Comparison of ENCODE assay signal across 8 cellular contexts in genomic region chr17:4739122-4740024, GRCh38. TPM values are rescaled to one million over a fixed set of nuclear protein-coding genes. Genes with fewer than 3 reads are reported as not detected.
DNase-seq lines count a peak whose midpoint lies in the region; ATAC-seq and TF ChIP-seq lines count a peak whose summit lies in the region.

Gene CXCL16, minus strand, starts transcription at chr17:4739928. Its CDS starts 589 bp downstream, at chr17:4739339.
Gene ZMYND15, plus strand, starts transcription at chr17:4739833. Its CDS starts 716 bp downstream, at chr17:4740549.

- H3K4me3 Mint-ChIP-seq in Calu3 (ENCODE audit: low read depth, unreplicated experiment) (peak within 1 kb of the TSS; percentile 77), WTC11 (peak within 1 kb of the TSS; percentile 78)

- H3K27ac Mint-ChIP-seq in Calu3 (ENCODE audit: unreplicated experiment) (peak within 1 kb of the TSS; percentile 82), WTC11 (no peak within 1 kb of the TSS)

- POLR2A ChIA-PET in WTC11 (lab: Charles Lee): interaction anchor here (0.6 kb wide), 1 partner anchor 39 kb away, joined by 8 read pairs; no protein-coding TSS in a partner anchor

- DNase-seq in Calu3 (peak; percentile 65), WTC11 (ENCODE audit: low spot score) (peak; percentile 47), left kidney (ENCODE audit: low read depth, low spot score) (peak; percentile 74), SHP77 treated with DMSO at 0.1 percent for 48 hours (lab: John Stamatoyannopoulos, UW) (no peak)
- peak; percentile 47 for DNase-seq in stimulated activated CD4-positive, alpha-beta T cell treated with anti-CD3 and anti-CD28 coated beads, Interleukin-4, amount 100 ng/mL, for 1 hour

- H3K4me1 Mint-ChIP-seq in Calu3 (ENCODE audit: low read depth, unreplicated experiment) (peaks cover 8% of the 10 kb centered on the region), WTC11 (peaks cover 13% of the 10 kb centered on the region)

- H3K9me3 Mint-ChIP-seq in Calu3 (ENCODE audit: low read depth, unreplicated experiment) (no peaks in the 10 kb centered on the region), WTC11 (no peaks in the 10 kb centered on the region)

- no peaks in the 10 kb centered on the region for H3K27me3 Mint-ChIP-seq in Calu3 (ENCODE audit: unreplicated experiment)
- H3K27me3 Mint-ChIP-seq in WTC11 (ENCODE audit: low read depth): peaks cover 88% of the 10 kb centered on the region

- H3K36me3 Mint-ChIP-seq in Calu3 (ENCODE audit: insufficient read depth, unreplicated experiment) (peaks cover 47% of the 10 kb centered on the region), WTC11 (no peaks in the 10 kb centered on the region)

- CTCF ChIA-PET in Calu3 (lab: Charles Lee): interaction anchor here (1.0 to 2.0 kb wide), 2 partner anchors 51 to 57 kb away, joined by 3 to 11 read pairs; partner anchors contain the start of gene PSMB6
- CTCF ChIA-PET in WTC11 (lab: Charles Lee): interaction anchor here (0.8 kb wide), 1 partner anchor 170 kb away, joined by 3 read pairs; no protein-coding TSS in a partner anchor

- intact Hi-C loops in Calu3 (cut with micrococcal nuclease; ENCODE audit: unreplicated experiment): loop anchor here (10.0 kb wide), 1 partner anchor 145 kb away; no protein-coding TSS in a partner anchor

- H3K27ac ChIP-seq in cingulate gyrus (ENCODE audit: low read depth, low read length): peak within 1 kb of the TSS; percentile 19

- ATAC-seq in HG03571 (IDR thresholded peaks at IDR 0.05; ENCODE audit: unreplicated experiment) (peak; percentile 71), WTC11 (peak; percentile 62), GM19467 (IDR thresholded peaks at IDR 0.05; ENCODE audit: unreplicated experiment) (no peak)

- no TSS peak for BruUV-seq in Calu3 (replicated peaks; lab: Mats Ljungman, UMichigan)

- no peak for TF ChIP-seq CTCF in Calu3 (IDR thresholded peaks at IDR 0.05; ENCODE audit: unreplicated experiment)
- TF ChIP-seq CTCF in WTC11 (IDR thresholded peaks at IDR 0.05): no peak

TF ChIP-seq in WTC11, 78 proteins besides CTCF, POLR2A, EP300 and RAD21:
- no peak for TF ChIP-seq ZNF232 (CRISPR knock-in tag; IDR thresholded peaks at IDR 0.05)
- TF ChIP-seq ERG (CRISPR knock-in tag; IDR thresholded peaks at IDR 0.05): no peak
- TF ChIP-seq FOXP4 (CRISPR knock-in tag; IDR thresholded peaks at IDR 0.05): 0 out of 2 replicates have a peak, but pooled peaks have one; percentile 16
- no peak for TF ChIP-seq ZBTB43 (CRISPR knock-in tag; IDR thresholded peaks at IDR 0.05)
- 0 out of 2 replicates have a peak, but pooled peaks have one; percentile 42 for TF ChIP-seq TP53 (CRISPR knock-in tag; IDR thresholded peaks at IDR 0.05)
- TF ChIP-seq ZNF423 (CRISPR knock-in tag; IDR thresholded peaks at IDR 0.05): peak; percentile 86
- no peak for TF ChIP-seq ZNF138 (CRISPR knock-in tag; conservative IDR thresholded peaks at IDR 0.05)
- peak; percentile 51 for TF ChIP-seq FOXP1 (CRISPR knock-in tag; IDR thresholded peaks at IDR 0.05; ENCODE audit: borderline replicate concordance)
- TF ChIP-seq MAX (CRISPR knock-in tag; IDR thresholded peaks at IDR 0.05): peak; percentile 25; the same call in 1 of the 2 replicates
- TF ChIP-seq MYBL2 (CRISPR knock-in tag; IDR thresholded peaks at IDR 0.05): 0 out of 2 replicates have a peak, but pooled peaks have one; percentile 61
- 0 out of 2 replicates have a peak, but pooled peaks have one; percentile 32 for TF ChIP-seq ATF1 (CRISPR knock-in tag; IDR thresholded peaks at IDR 0.05)
- 0 out of 2 replicates have a peak, but pooled peaks have one; percentile 52 for TF ChIP-seq CREM (CRISPR knock-in tag; IDR thresholded peaks at IDR 0.05)
- peak; percentile 6; the same call in 1 of the 2 replicates for TF ChIP-seq SP1 (CRISPR knock-in tag; conservative IDR thresholded peaks at IDR 0.05)
- TF ChIP-seq PRDM15 (CRISPR knock-in tag; IDR thresholded peaks at IDR 0.05): no peak
- no peak for TF ChIP-seq STAT6 (CRISPR knock-in tag; conservative IDR thresholded peaks at IDR 0.05; ENCODE audit: low read depth)
TF ChIP-seq in WTC11: peak in this region for 9.

RNA-seq across cellular contexts. Expression of gene CXCL16, which starts in this region (rescaled TPM):
- total RNA-seq in Calu3 (2022) (73.1 and 77.6 TPM in 2 replicates), WTC11 (2021) (3.2 to 3.8 TPM (median 3.5 TPM) in 3 replicates)

RNA-seq across cellular contexts. Expression of gene ZMYND15, which starts in this region (rescaled TPM):
- total RNA-seq in Calu3 (2022): 2.2 and 2.5 TPM in 2 replicates
- 0.39 to 0.71 TPM (median 0.63 TPM) in 3 replicates for total RNA-seq in WTC11 (2021)

Comparison
In these comparisons a context has a peak if more than half of its experiments do, and no peak if none do; other contexts are left out.
1. RNA of gene CXCL16 (total RNA-seq): 73.1 to 77.6 TPM in Calu3; 3.2 to 3.8 TPM in WTC11; every median in the first group is over 10 times any median in the second.